In genomic region chr6:56875961-56876360, GRCh38 we compare ENCODE assay signal across 22 cellular contexts.
"Had no signal": no experiment of that assay in that cellular context is flagged by ENCODE, and none has a peak within 500 bp of the region (broad histone marks: within the 10 kb centered on the region; RNA-seq: fewer than 3 reads in every experiment).

No MANE protein-coding gene starts in this region.

- H3K4me1 ChIP-seq: prostate gland, sigmoid colon, suprapubic skin, upper lobe of right lung had no signal

- H3K36me3 Mint-ChIP-seq: activated CD8-positive, alpha-beta memory T cell treated with anti-CD3 and anti-CD28 coated beads, Interleukin-2, amount 10 ng/mL, durations not matched to agents 7 days and 5 days; activated naive CD4-positive, alpha-beta T cell treated with anti-CD3 and anti-CD28 coated beads, Interleukin-2, amount 50 U/mL, for 24 hours; immature natural killer cell had no signal

- H3K27ac ChIP-seq: brain microvascular endothelial cell, prostate gland, sigmoid colon, suprapubic skin, upper lobe of right lung had no signal

- H3K9me3 ChIP-seq: prostate gland, suprapubic skin, upper lobe of right lung had no signal

- H3K4me3 ChIP-seq: prostate gland, sigmoid colon, suprapubic skin, upper lobe of right lung had no signal

- DNase-seq: activated CD4-positive, alpha-beta T cell treated with anti-CD3 and anti-CD28 coated beads, Interleukin-2, amount 50 U/mL, for 48 hours; activated CD4-positive, CD25-positive, alpha-beta regulatory T cell treated with anti-CD3 and anti-CD28 coated beads, Interleukin-2, amount 50 U/mL, for 72 hours; activated CD8-positive, alpha-beta memory T cell treated with anti-CD3 and anti-CD28 coated beads, Interleukin-2, amount 10 ng/mL, durations not matched to agents 7 days and 5 days; activated effector memory CD4-positive, alpha-beta T cell treated with Interleukin-2 at 50 U/mL for 16 hours; activated T-cell treated with anti-CD3 and anti-CD28 coated beads, Interleukin-2, amount 50 U/mL, for 24 hours; amniotic stem cell; brain microvascular endothelial cell; cerebellar nuclear complex; dermis blood vessel endothelial cell; erythroblast; glutamatergic neuron; immature natural killer cell; occipital lobe; sigmoid colon; stimulated activated CD4-positive, alpha-beta T cell treated with anti-CD3 and anti-CD28 coated beads, Interleukin-12 subunit alpha, Interleukin-12 subunit beta, amount 100 ng/mL, for 4 hours; stimulated activated naive CD8-positive, alpha-beta T cell treated with anti-CD3 and anti-CD28 coated beads, Interleukin-15, Interleukin-2, amounts not matched to agents 100 U/mL and 50 U/mL, for 24 hours; T-helper 2 cell; upper lobe of right lung had no signal

- ATAC-seq: activated CD8-positive, alpha-beta memory T cell treated with anti-CD3 and anti-CD28 coated beads, Interleukin-2, amount 10 ng/mL, durations not matched to agents 7 days and 5 days; stimulated activated naive CD8-positive, alpha-beta T cell treated with anti-CD3 and anti-CD28 coated beads, Interleukin-15, Interleukin-2, amounts not matched to agents 100 U/mL and 50 U/mL, for 24 hours; upper lobe of right lung had no signal

- H3K27me3 Mint-ChIP-seq: activated naive CD4-positive, alpha-beta T cell treated with anti-CD3 and anti-CD28 coated beads, Interleukin-2, amount 50 U/mL, for 24 hours had no signal

- H3K9me3 Mint-ChIP-seq: activated naive CD4-positive, alpha-beta T cell treated with anti-CD3 and anti-CD28 coated beads, Interleukin-2, amount 50 U/mL, for 24 hours; activated T-cell treated with anti-CD3 and anti-CD28 coated beads, Interleukin-2, amount 50 U/mL, for 24 hours; nephron had no signal

- H3K4me3 Mint-ChIP-seq: activated CD8-positive, alpha-beta memory T cell treated with anti-CD3 and anti-CD28 coated beads, Interleukin-2, amount 10 ng/mL, durations not matched to agents 7 days and 5 days; activated naive CD4-positive, alpha-beta T cell treated with anti-CD3 and anti-CD28 coated beads, Interleukin-2, amount 50 U/mL, for 24 hours; activated T-cell treated with anti-CD3 and anti-CD28 coated beads, Interleukin-2, amount 50 U/mL, for 24 hours; immature natural killer cell; nephron had no signal

- H3K27ac Mint-ChIP-seq: activated CD8-positive, alpha-beta memory T cell treated with anti-CD3 and anti-CD28 coated beads, Interleukin-2, amount 10 ng/mL, durations not matched to agents 7 days and 5 days; activated naive CD4-positive, alpha-beta T cell treated with anti-CD3 and anti-CD28 coated beads, Interleukin-2, amount 50 U/mL, for 24 hours; activated T-cell treated with anti-CD3 and anti-CD28 coated beads, Interleukin-2, amount 50 U/mL, for 24 hours; immature natural killer cell had no signal

- H3K36me3 ChIP-seq: brain microvascular endothelial cell, prostate gland, sigmoid colon, suprapubic skin, upper lobe of right lung had no signal

- H3K27me3 ChIP-seq: brain microvascular endothelial cell, sigmoid colon, suprapubic skin, upper lobe of right lung had no signal

- H3K4me1 Mint-ChIP-seq: activated CD8-positive, alpha-beta memory T cell treated with anti-CD3 and anti-CD28 coated beads, Interleukin-2, amount 10 ng/mL, durations not matched to agents 7 days and 5 days; activated naive CD4-positive, alpha-beta T cell treated with anti-CD3 and anti-CD28 coated beads, Interleukin-2, amount 50 U/mL, for 24 hours; immature natural killer cell; nephron had no signal
